11 cellular contexts compared by ENCODE assay signal in genomic region chr1:226679303-226679702, GRCh38. TPM values are rescaled to one million over a fixed set of nuclear protein-coding genes. Genes with fewer than 3 reads are reported as not detected.
A peak's percentile ranks its signal among the peaks of the same experiment; 100 is the strongest.
DNase-seq lines count a peak whose midpoint lies in the region; ATAC-seq and TF ChIP-seq lines count a peak whose summit lies in the region.
"Had no signal": no experiment of that assay in that cellular context is flagged by ENCODE, and none has a peak within 500 bp of the region (broad histone marks: within the 10 kb centered on the region; RNA-seq: fewer than 3 reads in every experiment).

No MANE protein-coding gene starts in this region.

- peaks cover 98% of the 10 kb centered on the region for H3K4me1 Mint-ChIP-seq in activated CD4-positive, alpha-beta T cell treated with anti-CD3 and anti-CD28 coated beads for 36 hours
- H3K4me1 Mint-ChIP-seq in activated T-helper 1 cell treated with anti-CD3 and anti-CD28 coated beads, Interleukin-12 subunit alpha, Interleukin-12 subunit beta, Interleukin-2, Interleukin-4 antibody, amounts not matched to agents 30 ng/mL and 10 ng/mL and 1 ng/mL, durations not matched to agents 14 hours and 24 hours and 36 hours (ENCODE audit: low read depth), result peaks cover 97% of the 10 kb centered on the region
- H3K4me1 Mint-ChIP-seq in stimulated activated naive CD8-positive, alpha-beta T cell treated with anti-CD3 and anti-CD28 coated beads, Interleukin-15, amount 100 ng/mL, for 72 hours, result peaks cover 100% of the 10 kb centered on the region

- POLR2A ChIA-PET in activated CD4-positive, alpha-beta T cell treated with anti-CD3 and anti-CD28 coated beads for 36 hours (lab: Charles Lee), result interaction anchor here (0.7 to 1.5 kb wide), 2 partner anchors 8 to 18 kb away, joined by 3 to 5 read pairs; no protein-coding TSS in a partner anchor

- no peaks in the 10 kb centered on the region for H3K27me3 Mint-ChIP-seq in activated CD4-positive, alpha-beta T cell treated with anti-CD3 and anti-CD28 coated beads for 36 hours
- H3K27me3 Mint-ChIP-seq in activated T-helper 1 cell treated with anti-CD3 and anti-CD28 coated beads, Interleukin-12 subunit alpha, Interleukin-12 subunit beta, Interleukin-2, Interleukin-4 antibody, amounts not matched to agents 30 ng/mL and 10 ng/mL and 1 ng/mL, durations not matched to agents 14 hours and 24 hours and 36 hours (ENCODE audit: insufficient read depth), result no peaks in the 10 kb centered on the region
- no peaks in the 10 kb centered on the region for H3K27me3 Mint-ChIP-seq in stimulated activated naive CD8-positive, alpha-beta T cell treated with anti-CD3 and anti-CD28 coated beads, Interleukin-15, amount 100 ng/mL, for 72 hours

- no peaks in the 10 kb centered on the region for H3K36me3 ChIP-seq in left lung

- H3K27me3 ChIP-seq in left lung, result no peaks in the 10 kb centered on the region

- H3K4me3 ChIP-seq in left lung, result peak overlapping the region in 1 of 2 donors; percentile 47
- H3K4me3 ChIP-seq: A549 had no signal

- peak overlapping the region; percentile 95 for H3K27ac Mint-ChIP-seq in activated CD4-positive, alpha-beta T cell treated with anti-CD3 and anti-CD28 coated beads for 36 hours
- peak overlapping the region; percentile 97 for H3K27ac Mint-ChIP-seq in activated T-helper 1 cell treated with anti-CD3 and anti-CD28 coated beads, Interleukin-12 subunit alpha, Interleukin-12 subunit beta, Interleukin-2, Interleukin-4 antibody, amounts not matched to agents 30 ng/mL and 10 ng/mL and 1 ng/mL, durations not matched to agents 14 hours and 24 hours and 36 hours
- H3K27ac Mint-ChIP-seq in stimulated activated naive CD8-positive, alpha-beta T cell treated with anti-CD3 and anti-CD28 coated beads, Interleukin-15, amount 100 ng/mL, for 72 hours, result peak overlapping the region; percentile 93 to 95

- H3K9me3 ChIP-seq in left lung, result no peaks in the 10 kb centered on the region
- H3K9me3 ChIP-seq: A549 had no signal

- TF ChIP-seq CTCF in left lung (IDR thresholded peaks at IDR 0.05), result no peak

- ATAC-seq in activated CD4-positive, alpha-beta T cell treated with anti-CD3 and anti-CD28 coated beads for 36 hours, result no peak
- ATAC-seq in left lung, result no peak
- no peak for ATAC-seq in stimulated activated naive CD8-positive, alpha-beta T cell treated with anti-CD3 and anti-CD28 coated beads, Interleukin-15, amount 100 ng/mL, for 72 hours
- no peak for ATAC-seq in HG03520 (IDR thresholded peaks at IDR 0.05; ENCODE audit: unreplicated experiment)
- ATAC-seq in HG03442 (IDR thresholded peaks at IDR 0.05; ENCODE audit: unreplicated experiment), result no peak
- ATAC-seq in HG03039 (IDR thresholded peaks at IDR 0.05; ENCODE audit: unreplicated experiment), result no peak
- ATAC-seq: A549 had no signal

- DNase-seq in activated CD4-positive, alpha-beta T cell treated with anti-CD3 and anti-CD28 coated beads for 36 hours, result no peak
- DNase-seq in activated CD4-positive, alpha-beta T cell treated with anti-CD3 and anti-CD28 coated beads, Interleukin-2, amount 50 U/mL, for 4 hours, result no peak
- DNase-seq in activated T-helper 1 cell treated with anti-CD3 and anti-CD28 coated beads, Interleukin-12 subunit alpha, Interleukin-12 subunit beta, Interleukin-2, Interleukin-4 antibody, amounts not matched to agents 30 ng/mL and 10 ng/mL and 1 ng/mL, durations not matched to agents 14 hours and 24 hours and 36 hours (ENCODE audit: low spot score), result no peak
- no peak for DNase-seq in left lung
- DNase-seq in stimulated activated naive CD8-positive, alpha-beta T cell treated with anti-CD3 and anti-CD28 coated beads, Interleukin-15, amount 100 ng/mL, for 72 hours, result no peak
- DNase-seq: HCEC 1CT, NCI-H526 treated with DMSO at 0.1 percent for 48 hours had no signal

- H3K4me3 Mint-ChIP-seq in activated CD4-positive, alpha-beta T cell treated with anti-CD3 and anti-CD28 coated beads for 36 hours, result peak overlapping the region; percentile 67
- H3K4me3 Mint-ChIP-seq in activated T-helper 1 cell treated with anti-CD3 and anti-CD28 coated beads, Interleukin-12 subunit alpha, Interleukin-12 subunit beta, Interleukin-2, Interleukin-4 antibody, amounts not matched to agents 30 ng/mL and 10 ng/mL and 1 ng/mL, durations not matched to agents 14 hours and 24 hours and 36 hours, result peak overlapping the region; percentile 82
- peak overlapping the region; percentile 81 to 84 for H3K4me3 Mint-ChIP-seq in stimulated activated naive CD8-positive, alpha-beta T cell treated with anti-CD3 and anti-CD28 coated beads, Interleukin-15, amount 100 ng/mL, for 72 hours

- peaks cover 24 to 90% of the 10 kb centered on the region in 2 donors for H3K4me1 ChIP-seq in left lung

- peak overlapping the region; percentile 81 to 97 for H3K27ac ChIP-seq in left lung
- H3K27ac ChIP-seq: A549 had no signal

- CTCF ChIA-PET in activated CD4-positive, alpha-beta T cell treated with anti-CD3 and anti-CD28 coated beads for 36 hours (lab: Charles Lee), result interaction anchor here (0.7 to 3.1 kb wide), 13 partner anchors 9 to 271 kb away, joined by 3 to 17 read pairs (median 4); partner anchors contain the start of gene PARP1

- peaks cover 32% of the 10 kb centered on the region for H3K36me3 Mint-ChIP-seq in activated CD4-positive, alpha-beta T cell treated with anti-CD3 and anti-CD28 coated beads for 36 hours (ENCODE audit: low read depth)
- H3K36me3 Mint-ChIP-seq in activated T-helper 1 cell treated with anti-CD3 and anti-CD28 coated beads, Interleukin-12 subunit alpha, Interleukin-12 subunit beta, Interleukin-2, Interleukin-4 antibody, amounts not matched to agents 30 ng/mL and 10 ng/mL and 1 ng/mL, durations not matched to agents 14 hours and 24 hours and 36 hours (ENCODE audit: low read depth), result peaks cover 21% of the 10 kb centered on the region

- H3K9me3 Mint-ChIP-seq in activated CD4-positive, alpha-beta T cell treated with anti-CD3 and anti-CD28 coated beads for 36 hours (ENCODE audit: low read depth), result no peaks in the 10 kb centered on the region
- no peaks in the 10 kb centered on the region for H3K9me3 Mint-ChIP-seq in activated T-helper 1 cell treated with anti-CD3 and anti-CD28 coated beads, Interleukin-12 subunit alpha, Interleukin-12 subunit beta, Interleukin-2, Interleukin-4 antibody, amounts not matched to agents 30 ng/mL and 10 ng/mL and 1 ng/mL, durations not matched to agents 14 hours and 24 hours and 36 hours
- no peaks in the 10 kb centered on the region for H3K9me3 Mint-ChIP-seq in stimulated activated naive CD8-positive, alpha-beta T cell treated with anti-CD3 and anti-CD28 coated beads, Interleukin-15, amount 100 ng/mL, for 72 hours

- intact Hi-C loops in activated CD4-positive, alpha-beta T cell treated with anti-CD3 and anti-CD28 coated beads for 36 hours (cut with DNase I, micrococcal nuclease), result loop anchor here (1.0 to 5.0 kb wide), 3 partner anchors 8 to 272 kb away; partner anchors contain the start of gene PARP1 (in 1 of the 2)
- intact Hi-C loops in activated T-helper 1 cell treated with anti-CD3 and anti-CD28 coated beads, Interleukin-12 subunit alpha, Interleukin-12 subunit beta, Interleukin-2, Interleukin-4 antibody, amounts not matched to agents 30 ng/mL and 10 ng/mL and 1 ng/mL, durations not matched to agents 14 hours and 24 hours and 36 hours (cut with micrococcal nuclease), result loop anchor here (1.0 to 5.0 kb wide), 4 partner anchors 11 to 272 kb away; partner anchors contain the start of gene PARP1
- intact Hi-C loops in left lung (cut with DNase I), result no loop called here

RNA-seq across cellular contexts. Expression of gene ITPKB, which starts 59.8 kb away (rescaled TPM):
- 10 to 100 TPM; 31.0 to 31.9 TPM for total RNA-seq in activated CD4-positive, alpha-beta T cell treated with anti-CD3 and anti-CD28 coated beads for 36 hours
- 38.3 and 38.5 TPM in 2 replicates for total RNA-seq in activated T-helper 1 cell treated with anti-CD3 and anti-CD28 coated beads, Interleukin-12 subunit alpha, Interleukin-12 subunit beta, Interleukin-2, Interleukin-4 antibody, amounts not matched to agents 30 ng/mL and 10 ng/mL and 1 ng/mL, durations not matched to agents 14 hours and 24 hours and 36 hours
- total RNA-seq in left lung, result 10 to 100 TPM; 25.0 to 34.6 TPM

Comparison
In these comparisons a context has a peak if more than half of its experiments do, and no peak if none do; other contexts are left out.
1. intact Hi-C loops: an anchor here in activated CD4-positive, alpha-beta T cell treated with anti-CD3 and anti-CD28 coated beads for 36 hours (1.0 to 5.0 kb wide) and activated T-helper 1 cell treated with anti-CD3 and anti-CD28 coated beads, Interleukin-12 subunit alpha, Interleukin-12 subunit beta, Interleukin-2, Interleukin-4 antibody, amounts not matched to agents 30 ng/mL and 10 ng/mL and 1 ng/mL, durations not matched to agents 14 hours and 24 hours and 36 hours (1.0 to 5.0 kb wide); none called in left lung.